Comparison of ENCODE assay signal across 1 cellular context in genomic region chr1:35447278-35447677, GRCh38.
TF ChIP-seq lines count a peak whose summit lies in the region.

No MANE protein-coding gene starts in this region.

TF ChIP-seq in IMR-90, 13 proteins besides CTCF, POLR2A, EP300 and RAD21:
- TF ChIP-seq, protein P1, sequence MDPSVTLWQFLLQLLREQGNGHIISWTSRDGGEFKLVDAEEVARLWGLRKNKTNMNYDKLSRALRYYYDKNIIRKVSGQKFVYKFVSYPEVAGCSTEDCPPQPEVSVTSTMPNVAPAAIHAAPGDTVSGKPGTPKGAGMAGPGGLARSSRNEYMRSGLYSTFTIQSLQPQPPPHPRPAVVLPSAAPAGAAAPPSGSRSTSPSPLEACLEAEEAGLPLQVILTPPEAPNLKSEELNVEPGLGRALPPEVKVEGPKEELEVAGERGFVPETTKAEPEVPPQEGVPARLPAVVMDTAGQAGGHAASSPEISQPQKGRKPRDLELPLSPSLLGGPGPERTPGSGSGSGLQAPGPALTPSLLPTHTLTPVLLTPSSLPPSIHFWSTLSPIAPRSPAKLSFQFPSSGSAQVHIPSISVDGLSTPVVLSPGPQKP (IDR thresholded peaks at IDR 0.05; ENCODE audit: borderline replicate concordance, low read depth, low read length) = no peak
- TF ChIP-seq NFE2L2 (IDR thresholded peaks at IDR 0.05; ENCODE audit: low read depth, low read length) (no peak), BHLHE40 (IDR thresholded peaks at IDR 0.05; ENCODE audit: low read depth, low read length) (no peak), CEBPB (IDR thresholded peaks at IDR 0.05; ENCODE audit: low read depth, low read length) (no peak), MXI1 (IDR thresholded peaks at IDR 0.05; ENCODE audit: borderline replicate concordance, low read depth, low read length) (no peak), USF2 (IDR thresholded peaks at IDR 0.05; ENCODE audit: low read depth, low read length) (no peak), SMC3 (IDR thresholded peaks at IDR 0.05; ENCODE audit: low read depth, low read length) (no peak), RCOR1 (IDR thresholded peaks at IDR 0.05; ENCODE audit: insufficient replicate concordance, low read length) (no peak), RFX5 (IDR thresholded peaks at IDR 0.05; ENCODE audit: low read depth, low read length) (no peak), MAFK (IDR thresholded peaks at IDR 0.05; ENCODE audit: low read depth, low read length) (no peak), MAZ (IDR thresholded peaks at IDR 0.05; ENCODE audit: borderline replicate concordance, low read depth, low read length) (no peak)
